9 cellular contexts compared by ENCODE assay signal in the genomic region with DNA sequence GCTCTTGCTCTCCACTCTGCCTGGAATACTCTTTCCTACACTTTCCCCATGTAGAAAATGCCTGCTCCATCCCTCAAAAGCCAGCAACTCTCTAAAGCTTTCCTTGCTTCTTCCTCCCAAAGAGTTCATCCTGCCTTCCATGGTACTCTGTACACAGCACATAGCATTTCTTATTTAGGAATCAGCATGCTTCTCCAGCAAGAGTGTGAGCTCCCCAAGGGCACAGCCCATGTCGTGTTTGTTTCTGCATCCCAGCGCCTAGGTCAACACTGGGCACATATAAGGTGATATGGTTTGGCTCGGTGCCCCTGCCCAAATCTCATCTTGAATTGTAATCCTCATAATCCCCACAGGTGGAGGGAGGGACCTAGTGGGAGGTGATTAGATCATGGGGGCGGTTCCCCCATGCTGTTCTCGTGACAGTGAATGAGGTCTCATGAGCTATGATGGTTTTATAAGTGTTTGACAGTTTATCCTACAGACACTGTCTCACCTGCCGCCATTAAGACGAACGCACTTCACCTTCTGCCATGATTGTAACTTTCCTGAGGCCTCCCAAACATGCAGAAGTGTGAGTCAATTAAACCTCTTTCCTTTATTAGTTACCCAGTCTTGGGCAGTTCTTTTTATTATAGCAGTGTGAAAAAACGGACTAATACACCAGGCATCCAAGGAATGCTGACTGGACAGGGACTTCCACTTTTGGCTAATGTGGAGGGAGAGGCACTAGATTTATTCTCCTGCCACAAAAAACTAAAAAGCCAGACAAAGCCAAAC. TPM values are rescaled to one million over a fixed set of nuclear protein-coding genes. Genes with fewer than 3 reads are reported as not detected.
A peak's percentile ranks its signal among the peaks of the same experiment; 100 is the strongest.
DNase-seq lines count a peak whose midpoint lies in the region; ATAC-seq and TF ChIP-seq lines count a peak whose summit lies in the region.
"Had no signal": no experiment of that assay in that cellular context is flagged by ENCODE, and none has a peak within 500 bp of the region (broad histone marks: within the 10 kb centered on the region; RNA-seq: fewer than 3 reads in every experiment).

No MANE protein-coding gene starts in this region.

- in situ Hi-C loops in astrocyte of the spinal cord (cut with HindIII; ENCODE audit: low sequenced_read_pairs), result no loop called here

- H3K79me2 ChIP-seq in hepatocyte (peaks cover 90% of the 10 kb centered on the region), GM23338 (replicated peaks; ENCODE audit: insufficient read depth) (peaks cover 97% of the 10 kb centered on the region)

- H3K36me3 Mint-ChIP-seq in HFFc6 (ENCODE audit: low read depth) (peaks cover 28% of the 10 kb centered on the region), GM23338 (ENCODE audit: low read depth) (no peaks in the 10 kb centered on the region), immature natural killer cell (peaks cover 6 to 23% (median 16%) of the 10 kb centered on the region in 3 donors)

- H4K20me1 ChIP-seq in hepatocyte (ENCODE audit: insufficient read depth, poor library complexity, severe bottlenecking) (peaks cover 9% of the 10 kb centered on the region), GM23338 (replicated peaks; ENCODE audit: insufficient read depth) (peaks cover 41% of the 10 kb centered on the region)

- H3K4me1 Mint-ChIP-seq in HFFc6 (ENCODE audit: low read depth) (peaks cover 38% of the 10 kb centered on the region), GM23338 (peaks cover 54% of the 10 kb centered on the region), immature natural killer cell (peaks cover 7 to 11% of the 10 kb centered on the region in 2 donors)

- H3K27me3 ChIP-seq in hepatocyte (no peaks in the 10 kb centered on the region), spleen (replicated peaks in 1 of 7) (no peaks in the 10 kb centered on the region), GM23338 (ENCODE audit: insufficient read depth) (no peaks in the 10 kb centered on the region), ovary (no peaks in the 10 kb centered on the region)

- H3K4me1 ChIP-seq in hepatocyte (ENCODE audit: insufficient read depth) (peaks cover 70% of the 10 kb centered on the region), spleen (peaks cover 7 to 82% (median 42%) of the 10 kb centered on the region in 6 donors), GM23338 (ENCODE audit: insufficient read depth) (peaks cover 19% of the 10 kb centered on the region), ovary (ENCODE audit: insufficient read depth) (peaks cover 11% of the 10 kb centered on the region)

- ATAC-seq in GM23338 (no peak), HG03025 (IDR thresholded peaks at IDR 0.05; ENCODE audit: low FRiP score, unreplicated experiment) (no peak)

- WGBS in hepatocyte (ENCODE audit: low lambda C conversion rate, missing lambda C conversion rate), result 50% methylated on average over 9 of the region's 9 CpGs
- 87 to 95% (median 90%) methylated on average over 9 of the region's 9 CpGs for WGBS in spleen, 5 donors
- 64 to 69% (median 65%) methylated on average over 9 of the region's 9 CpGs for WGBS in ovary, 3 donors

- H3K27me3 Mint-ChIP-seq in HFFc6 (ENCODE audit: insufficient read depth) (peaks cover 2% of the 10 kb centered on the region), GM23338 (ENCODE audit: insufficient read depth, low read depth, poor library complexity) (peaks cover 13% of the 10 kb centered on the region), immature natural killer cell (ENCODE audit: low read depth in 3 of 3) (peaks cover 0 to 1% (median 0%) of the 10 kb centered on the region in 3 donors)

- DNase-seq in HFFc6 (peak; percentile 76), astrocyte of the spinal cord (ENCODE audit: low read depth, low spot score) (peak; percentile 66), hepatocyte (ENCODE audit: low spot score) (no peak), spleen (peak; percentile 38), GM23338 (ENCODE audit: low spot score) (no peak), immature natural killer cell (no peak), ovary (no peak)
- DNase-seq: NCI-H510A treated with DMSO at 0.1 percent for 48 hours had no signal

- TF ChIP-seq POLR2A in spleen (IDR thresholded peaks at IDR 0.05), result no peak
- TF ChIP-seq POLR2A in ovary (IDR thresholded peaks at IDR 0.05), result no peak

- H3F3A ChIP-seq in GM23338 (replicated peaks; ENCODE audit: low read depth), result no peaks in the 10 kb centered on the region

- H3K27ac Mint-ChIP-seq in HFFc6 (peak overlapping the region; percentile 86), GM23338 (no peak overlapping the region), immature natural killer cell (no peak overlapping the region)

- peak overlapping the region; percentile 50 for H3K4me2 ChIP-seq in hepatocyte
- no peak overlapping the region for H3K4me2 ChIP-seq in GM23338

- H3K36me3 ChIP-seq in hepatocyte (replicated peaks; ENCODE audit: insufficient read depth, low read depth) (no peaks in the 10 kb centered on the region), spleen (peaks cover 0 to 20% (median 0%) of the 10 kb centered on the region in 6 donors), GM23338 (ENCODE audit: insufficient read depth) (no peaks in the 10 kb centered on the region), ovary (no peaks in the 10 kb centered on the region)

- H3K9me3 Mint-ChIP-seq in HFFc6 (peaks cover 21% of the 10 kb centered on the region), GM23338 (no peaks in the 10 kb centered on the region), immature natural killer cell (peaks cover 0 to 9% (median 5%) of the 10 kb centered on the region in 6 donors)

- no peak overlapping the region for H2AFZ ChIP-seq in hepatocyte
- no peak overlapping the region for H2AFZ ChIP-seq in GM23338

- H3K9me2 ChIP-seq in hepatocyte (replicated peaks; ENCODE audit: insufficient read depth) (no peaks in the 10 kb centered on the region), GM23338 (ENCODE audit: insufficient read depth) (no peaks in the 10 kb centered on the region)

- intact Hi-C loops in spleen (cut with DNase I; ENCODE audit: low total_unique reads), result no loop called here
- intact Hi-C loops in ovary (cut with DNase I), result no loop called here

- H3K4me3 ChIP-seq in astrocyte of the spinal cord (ENCODE audit: low read depth, low read length), result no peak overlapping the region
- no peak overlapping the region for H3K4me3 ChIP-seq in hepatocyte
- no peak overlapping the region for H3K4me3 ChIP-seq in spleen
- no peak overlapping the region for H3K4me3 ChIP-seq in GM23338
- no peak overlapping the region for H3K4me3 ChIP-seq in ovary

- no peak for TF ChIP-seq EP300 in ovary (IDR thresholded peaks at IDR 0.05)

- H3K27ac ChIP-seq in hepatocyte, result peak overlapping the region; percentile 91
- peak overlapping the region in 7 of 8 donors; percentile 10 to 65 (median 50) for H3K27ac ChIP-seq in spleen
- no peak overlapping the region for H3K27ac ChIP-seq in GM23338 (ENCODE audit: low read depth)
- H3K27ac ChIP-seq in ovary, result no peak overlapping the region

- H3K9me3 ChIP-seq in hepatocyte (ENCODE audit: low read depth), result peaks cover 3% of the 10 kb centered on the region
- peaks cover 0 to 21% (median 17%) of the 10 kb centered on the region in 8 donors for H3K9me3 ChIP-seq in spleen
- H3K9me3 ChIP-seq in ovary, result no peaks in the 10 kb centered on the region

- TF ChIP-seq CTCF in HFFc6 (IDR thresholded peaks at IDR 0.05) (no peak), astrocyte of the spinal cord (IDR thresholded peaks at IDR 0.05; ENCODE audit: low read depth, low read length) (no peak), hepatocyte (IDR thresholded peaks at IDR 0.05; ENCODE audit: poor library complexity) (no peak), spleen (IDR thresholded peaks at IDR 0.05 in 8 of 11, conservative IDR thresholded peaks at IDR 0.05 in 3 of 11) (no peak), GM23338 (conservative IDR thresholded peaks at IDR 0.05; ENCODE audit: low read depth in 2 of 2) (no peak), ovary (IDR thresholded peaks at IDR 0.05) (no peak)

- H3K4me3 Mint-ChIP-seq in HFFc6, result peak overlapping the region; percentile 58
- no peak overlapping the region for H3K4me3 Mint-ChIP-seq in GM23338
- no peak overlapping the region for H3K4me3 Mint-ChIP-seq in immature natural killer cell

TF ChIP-seq in GM23338, 12 proteins besides CTCF, POLR2A, EP300 and RAD21 (continues in another document):
- no peak for TF ChIP-seq POLR2AphosphoS5 (IDR thresholded peaks at IDR 0.05; ENCODE audit: low read depth)
- TF ChIP-seq STAT1 (IDR thresholded peaks at IDR 0.05; ENCODE audit: unreplicated experiment), result no peak
- no peak for TF ChIP-seq JUNB (IDR thresholded peaks at IDR 0.05; ENCODE audit: unreplicated experiment)

RNA-seq across cellular contexts. Expression of a gene that starts 8.2 kb away (rescaled TPM):
- 10 to 100 TPM; 14.6 to 17.0 (median 16.0) TPM for total RNA-seq in HFFc6 (2021; fragmentation: NEBNext Ultra II Directional; extraction: Animal tissue kit (Norgen Biotek cat#: 25700))
- 12.2 and 17.0 TPM in 2 replicates for total RNA-seq in hepatocyte
- 23.0 and 26.6 TPM in 2 replicates for polyA plus RNA-seq in hepatocyte
- total RNA-seq in spleen, result 10 to 100 TPM; 15.7 to 32.3 (median 23.5) TPM
- polyA plus RNA-seq in spleen, result 10 to 100 TPM in 1 of 3 donors, 1 to 10 TPM in 2; 6.1 to 15.9 (median 8.9) TPM
- total RNA-seq in GM23338 (2014; rRNA removed; shearing (Covaris generic)), result 14.4 and 19.4 TPM in 2 replicates
- 8.7 and 8.8 TPM in 2 replicates for polyA plus RNA-seq in GM23338 (2016; fragmentation: Nextera tagmentation; extraction: Ambion mirVana)
- polyA plus RNA-seq in immature natural killer cell, result under 1 TPM in 2 of 3 donors, not detected in 1; 0.36 to 0.95 TPM
- 10 to 100 TPM; 11.3 to 25.8 (median 20.7) TPM for total RNA-seq in ovary
- polyA plus RNA-seq in ovary, result 10 to 100 TPM in 1 of 2 donors, 1 to 10 TPM in 1; 7.8 to 14.0 TPM

RNA-seq across cellular contexts. Expression of a gene that starts 50.3 kb away (rescaled TPM):
- under 1 TPM in 5 of 6 experiments, not detected in 1; 0.21 to 0.37 (median 0.24) TPM for total RNA-seq in HFFc6 (2021; fragmentation: NEBNext Ultra II Directional; extraction: Animal tissue kit (Norgen Biotek cat#: 25700))
- total RNA-seq in hepatocyte (0.27 and 0.48 TPM in 2 replicates), spleen (1 to 10 TPM in 2 of 7 donors, under 1 TPM in 2, not detected in 3; 0.37 to 2.6 (median 1.2) TPM), ovary (1 to 10 TPM in 3 of 7 donors, under 1 TPM in 2, not detected in 2; 0.38 to 4.3 (median 1.0) TPM)
- polyA plus RNA-seq in hepatocyte (0.39 and 1.4 TPM in 2 replicates), spleen (under 1 TPM; 0.33 to 0.61 (median 0.54) TPM), GM23338 (2016; fragmentation: Nextera tagmentation; extraction: Ambion mirVana) (0.37 TPM in 1 of 2 replicates, not detected in the other), immature natural killer cell (not detected), ovary (1 to 10 TPM in 1 of 2 donors, under 1 TPM in 1; 0.43 to 1.5 TPM)
- total RNA-seq in GM23338 (2014; rRNA removed; shearing (Covaris generic)), result not detected in 2 replicates

RNA-seq across cellular contexts. Expression of a gene that starts 50.7 kb away (rescaled TPM):
- not detected for total RNA-seq in HFFc6 (2021; fragmentation: NEBNext Ultra II Directional; extraction: Animal tissue kit (Norgen Biotek cat#: 25700))
- total RNA-seq in hepatocyte (not detected in 2 replicates), spleen (10 to 100 TPM in 6 of 7 donors, 1 to 10 TPM in 1; 9.2 to 27.4 (median 18.3) TPM), ovary (1 to 10 TPM in 1 of 7 donors, under 1 TPM in 5, not detected in 1; 0.12 to 1.3 (median 0.29) TPM)
- polyA plus RNA-seq in hepatocyte (0.06 TPM in 1 of 2 replicates, not detected in the other), spleen (1 to 10 TPM; 2.7 to 6.3 (median 4.9) TPM), GM23338 (2016; fragmentation: Nextera tagmentation; extraction: Ambion mirVana) (not detected in 2 replicates), immature natural killer cell (1 to 10 TPM in 1 of 3 donors, under 1 TPM in 2; 0.68 to 1.8 (median 0.80) TPM), ovary (under 1 TPM; 0.12 to 0.83 TPM)
- total RNA-seq in GM23338 (2014; rRNA removed; shearing (Covaris generic)), result not detected in 2 replicates

Comparison
In these comparisons a context has a peak if more than half of its experiments do, and no peak if none do; other contexts are left out.
1. DNase-seq: peak in HFFc6 (single experiment), astrocyte of the spinal cord (single experiment) and spleen (single experiment); none in hepatocyte (single experiment), GM23338 (single experiment), immature natural killer cell (0 of 3) and ovary (0 of 5).
2. H3K27ac ChIP-seq: peak in hepatocyte (single experiment) and spleen (7 of 8); none in GM23338 (single experiment) and ovary (0 of 2).
3. RNA of a gene that starts 50.7 kb away (total RNA-seq): 9.2 to 27.4 TPM in spleen; 0.12 to 1.3 TPM in ovary, not detected in HFFc6, not detected in hepatocyte and not detected in GM23338; every median in the first group is over 4 times any median in the second.